Comparison of ENCODE assay signal across 29 cellular contexts in the genomic region with DNA sequence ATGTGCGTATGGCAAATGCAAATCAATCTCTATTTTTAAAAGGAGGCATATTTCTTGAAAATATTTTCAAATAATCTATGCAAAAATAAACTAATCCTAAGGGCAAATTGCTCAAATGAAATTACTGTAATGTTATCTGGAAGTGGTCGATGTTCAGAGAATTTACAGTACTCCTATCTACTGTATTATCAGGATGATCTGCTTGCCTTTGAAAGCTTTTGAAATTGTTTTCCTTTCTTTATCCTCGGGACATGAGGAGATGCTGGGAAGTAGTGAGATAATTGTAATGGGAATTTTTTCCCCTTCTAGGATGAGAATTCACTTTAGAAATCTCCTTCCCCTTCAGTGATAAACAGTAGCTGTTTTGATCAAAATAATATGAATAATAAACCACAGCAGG.
"Had no signal": no experiment of that assay in that cellular context is flagged by ENCODE, and none has a peak within 500 bp of the region (broad histone marks: within the 10 kb centered on the region; RNA-seq: fewer than 3 reads in every experiment).

No MANE protein-coding gene starts in this region.

- H3K4me3 ChIP-seq: Peyer's patch, SJSA1 had no signal

- H3K9me3 ChIP-seq: Peyer's patch, SJSA1 had no signal

- H3K4me1 ChIP-seq: Peyer's patch, SJSA1 had no signal

- H3K4me3 Mint-ChIP-seq: activated CD4-positive, alpha-beta T cell treated with anti-CD3 and anti-CD28 coated beads, Interleukin-2, amount 10 ng/mL, durations not matched to agents 24 days and 14 days; activated CD8-positive, alpha-beta T cell treated with anti-CD3 and anti-CD28 coated beads for 36 hours; activated naive CD8-positive, alpha-beta T cell treated with anti-CD3 and anti-CD28 coated beads for 36 hours; activated T-cell treated with anti-CD3 and anti-CD28 coated beads, Interleukin-2, amount 50 U/mL, for 72 hours; activated T-helper 17 cell treated with anti-CD3 and anti-CD28 coated beads, Interleukin-2, amount 50 U/mL, for 72 hours; T-helper 2 cell treated with Interferon-gamma antibody and Interleukin-4, amounts not matched to agents 5 μg/mL and 100 μg/mL, for 36 hours had no signal

- H3K9me3 Mint-ChIP-seq: activated CD8-positive, alpha-beta T cell treated with anti-CD3 and anti-CD28 coated beads for 36 hours; activated naive CD8-positive, alpha-beta T cell treated with anti-CD3 and anti-CD28 coated beads for 36 hours had no signal

- H3K27ac Mint-ChIP-seq: activated CD4-positive, alpha-beta T cell treated with anti-CD3 and anti-CD28 coated beads, Interleukin-2, amount 10 ng/mL, durations not matched to agents 24 days and 14 days; activated CD8-positive, alpha-beta T cell treated with anti-CD3 and anti-CD28 coated beads for 36 hours; activated naive CD8-positive, alpha-beta T cell treated with anti-CD3 and anti-CD28 coated beads for 36 hours; activated T-cell treated with anti-CD3 and anti-CD28 coated beads, Interleukin-2, amount 50 U/mL, for 72 hours; activated T-helper 17 cell treated with anti-CD3 and anti-CD28 coated beads, Interleukin-2, amount 50 U/mL, for 72 hours; T-helper 2 cell treated with Interferon-gamma antibody and Interleukin-4, amounts not matched to agents 5 μg/mL and 100 μg/mL, for 36 hours had no signal

- H3K27ac ChIP-seq: brain microvascular endothelial cell, Peyer's patch, SJSA1 had no signal

- DNase-seq: activated CD4-positive, alpha-beta T cell treated with anti-CD3 and anti-CD28 coated beads, Interleukin-2, amount 10 ng/mL, durations not matched to agents 24 days and 14 days; activated CD4-positive, alpha-beta T cell treated with anti-CD3 and anti-CD28 coated beads, Interleukin-2, amount 50 U/mL, for 4 hours; activated CD8-positive, alpha-beta T cell treated with anti-CD3 and anti-CD28 coated beads for 36 hours; activated effector memory CD4-positive, alpha-beta T cell treated with anti-CD3 and anti-CD28 coated beads, Interleukin-2, amount 50 U/mL, for 16 hours; activated naive CD4-positive, alpha-beta T cell; activated naive CD4-positive, alpha-beta T cell treated with anti-CD3 and anti-CD28 coated beads, Interleukin-2, amount 50 U/mL, for 16 hours; activated naive CD8-positive, alpha-beta T cell treated with anti-CD3 and anti-CD28 coated beads for 36 hours; activated T-cell treated with anti-CD3 and anti-CD28 coated beads, Interleukin-2, amount 50 U/mL, for 1 hour; activated T-cell treated with anti-CD3 and anti-CD28 coated beads, Interleukin-2, amount 50 U/mL, for 72 hours; amniotic stem cell; aorta; brain microvascular endothelial cell; central memory CD4-positive, alpha-beta T cell; Karpas-422; NCI-H1105; NCI-H1417 treated with DMSO at 0.1 percent for 48 hours; NCI-H187 treated with DMSO at 0.1 percent for 48 hours; NCI-H2081; NCI-H2171 treated with DMSO at 0.1 percent for 48 hours; NCI-H2227 treated with DMSO at 0.1 percent for 48 hours; NCI-H446; NCI-H524; NCI-H69; Peyer's patch; RPMI8226; SHP77 treated with DMSO at 0.1 percent for 48 hours had no signal

- H3K27me3 Mint-ChIP-seq: activated CD4-positive, alpha-beta T cell treated with anti-CD3 and anti-CD28 coated beads, Interleukin-2, amount 10 ng/mL, durations not matched to agents 24 days and 14 days; activated CD8-positive, alpha-beta T cell treated with anti-CD3 and anti-CD28 coated beads for 36 hours; activated naive CD8-positive, alpha-beta T cell treated with anti-CD3 and anti-CD28 coated beads for 36 hours; activated T-helper 17 cell treated with anti-CD3 and anti-CD28 coated beads, Interleukin-2, amount 50 U/mL, for 72 hours had no signal

- H3K36me3 ChIP-seq: brain microvascular endothelial cell, Peyer's patch, SJSA1 had no signal

- ATAC-seq: activated CD8-positive, alpha-beta T cell treated with anti-CD3 and anti-CD28 coated beads for 36 hours; activated T-cell treated with anti-CD3 and anti-CD28 coated beads, Interleukin-2, amount 50 U/mL, for 72 hours; activated T-helper 17 cell treated with anti-CD3 and anti-CD28 coated beads, Interleukin-2, amount 50 U/mL, for 72 hours had no signal

- H3K4me1 Mint-ChIP-seq: activated CD4-positive, alpha-beta T cell treated with anti-CD3 and anti-CD28 coated beads, Interleukin-2, amount 10 ng/mL, durations not matched to agents 24 days and 14 days; activated naive CD8-positive, alpha-beta T cell treated with anti-CD3 and anti-CD28 coated beads for 36 hours; activated T-helper 17 cell treated with anti-CD3 and anti-CD28 coated beads, Interleukin-2, amount 50 U/mL, for 72 hours had no signal

- H3K36me3 Mint-ChIP-seq: activated naive CD8-positive, alpha-beta T cell treated with anti-CD3 and anti-CD28 coated beads for 36 hours had no signal
